Comparison of ENCODE assay signal across 11 cellular contexts in the genomic region with DNA sequence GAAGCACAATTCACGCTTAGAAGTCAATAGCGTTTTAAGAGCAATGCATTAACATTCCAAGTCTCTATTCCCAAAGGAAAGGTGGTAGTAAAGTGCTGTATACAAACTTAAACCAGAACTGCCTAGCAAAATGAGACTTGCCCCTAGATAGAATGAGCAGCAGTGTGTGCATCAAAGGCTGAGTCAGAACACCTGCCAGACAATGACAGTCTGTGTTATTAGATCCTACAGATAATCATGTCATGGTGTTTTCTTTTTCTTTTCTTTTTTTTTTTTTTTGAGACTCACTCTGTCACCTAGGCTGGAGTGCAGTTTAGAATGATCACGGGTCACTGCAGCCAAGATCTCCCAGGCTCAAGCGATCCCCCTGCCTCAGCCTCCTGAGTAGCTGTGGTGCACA. TPM values are rescaled to one million over a fixed set of nuclear protein-coding genes. Genes with fewer than 3 reads are reported as not detected.
DNase-seq lines count a peak whose midpoint lies in the region; ATAC-seq, FAIRE-seq and TF ChIP-seq lines count a peak whose summit lies in the region.
"Had no signal": no experiment of that assay in that cellular context is flagged by ENCODE, and none has a peak within 500 bp of the region (broad histone marks: within the 10 kb centered on the region; RNA-seq: fewer than 3 reads in every experiment).

No MANE protein-coding gene starts in this region.

- TF ChIP-seq RAD21 in IMR-90 (IDR thresholded peaks at IDR 0.05; ENCODE audit: low read length), result no peak

- H3K9me3 ChIP-seq in AG04450 (ENCODE audit: control insufficient read depth, insufficient read depth, low read length) (no peaks in the 10 kb centered on the region), IMR-90 (ENCODE audit: control insufficient read depth, insufficient read depth, low read length) (no peaks in the 10 kb centered on the region), mucosa of rectum (ENCODE audit: control insufficient read depth in 2 of 2, low read length in 2 of 2) (no peaks in the 10 kb centered on the region)

- H3K27ac ChIP-seq in AG04450 (ENCODE audit: low read depth, low read length), result no peak overlapping the region
- H3K27ac ChIP-seq in IMR-90 (ENCODE audit: insufficient read depth, low read length), result no peak overlapping the region
- peak overlapping the region; percentile 85 to 86 for H3K27ac ChIP-seq in mucosa of rectum (ENCODE audit: low read depth in 2 of 2, low read length in 2 of 2)

- ATAC-seq in IMR-90 (ENCODE audit: low read depth) (no peak), GM21381 (IDR thresholded peaks at IDR 0.05; ENCODE audit: unreplicated experiment) (no peak), GM18873 (IDR thresholded peaks at IDR 0.05; ENCODE audit: low FRiP score, unreplicated experiment) (no peak)

- H2BK15ac ChIP-seq in IMR-90 (ENCODE audit: low read depth, low read length), result no peak overlapping the region

- WGBS in IMR-90 (ENCODE audit: extremely low coverage in 2 of 2, insufficient read length in 1 of 2), 2 experiments, result no CpG with 5 or more reads among the region's 4 CpGs

- no peak for TF ChIP-seq POLR2A in IMR-90 (IDR thresholded peaks at IDR 0.05; ENCODE audit: low read depth, low read length)

- H2AFZ ChIP-seq in IMR-90 (replicated peaks; ENCODE audit: low read length, poor library complexity), result no peak overlapping the region

- H2BK120ac ChIP-seq in IMR-90 (ENCODE audit: low read depth, low read length), result no peak overlapping the region

- H4K20me1 ChIP-seq in IMR-90 (ENCODE audit: insufficient read depth, low read length), result peaks cover 12% of the 10 kb centered on the region; the same call in 1 of the 2 replicates

- H3K36me3 ChIP-seq in IMR-90 (ENCODE audit: control insufficient read depth, insufficient read depth, low read length) (peaks cover 9% of the 10 kb centered on the region), bronchial epithelial cell (ENCODE audit: control insufficient read depth, insufficient read depth, low read length) (peaks cover 16% of the 10 kb centered on the region), mucosa of rectum (ENCODE audit: control insufficient read depth in 2 of 2, insufficient read depth in 2 of 2, low read length in 2 of 2) (peaks cover 28 to 33% of the 10 kb centered on the region in 2 donors)

- H4K5ac ChIP-seq in IMR-90 (ENCODE audit: low read depth, low read length), result no peak overlapping the region

- H3K9me1 ChIP-seq in IMR-90 (ENCODE audit: insufficient read depth, low read length), result 0 out of 2 replicates have a peak, but pooled peaks cover 3% of the 10 kb centered on the region

- intact Hi-C loops in IMR-90 (cut with micrococcal nuclease), result loop anchor here (5.0 to 10.0 kb wide), 2 partner anchors 394 to 577 kb away; a partner anchor contains a TSS

- H3K4me1 ChIP-seq in IMR-90 (ENCODE audit: control insufficient read depth, insufficient read depth, low read length) (peaks cover 2% of the 10 kb centered on the region; the same call in 1 of the 2 replicates), mucosa of rectum (ENCODE audit: control insufficient read depth in 2 of 2, insufficient read depth in 2 of 2, low read length in 2 of 2) (peaks cover 16 to 18% of the 10 kb centered on the region in 2 donors)

- no peak overlapping the region for H2BK20ac ChIP-seq in IMR-90 (ENCODE audit: low read depth, low read length)

- no peak overlapping the region for H3K9ac ChIP-seq in IMR-90 (ENCODE audit: low read depth, low read length)
- peak overlapping the region; percentile 1 to 93 for H3K9ac ChIP-seq in mucosa of rectum (ENCODE audit: low read depth in 1 of 2, low read length in 2 of 2)

- H3K27me3 ChIP-seq in AG04450 (ENCODE audit: control insufficient read depth, insufficient read depth, low read length) (peaks cover 3% of the 10 kb centered on the region), IMR-90 (ENCODE audit: control insufficient read depth, insufficient read depth, low read length) (no peaks in the 10 kb centered on the region; the same call in 1 of the 2 replicates), bronchial epithelial cell (ENCODE audit: control insufficient read depth, insufficient read depth, low read length) (no peaks in the 10 kb centered on the region), mucosa of rectum (ENCODE audit: control insufficient read depth in 2 of 2, insufficient read depth in 2 of 2, low read length in 2 of 2) (no peaks in the 10 kb centered on the region)

- no peak overlapping the region for H3K18ac ChIP-seq in IMR-90 (ENCODE audit: low read depth, low read length)

- BruUV-seq in IMR-90 (replicated peaks; lab: Mats Ljungman, UMichigan), result TSS peak; percentile 42

- no peak overlapping the region for H4K91ac ChIP-seq in IMR-90 (ENCODE audit: insufficient read depth, low read depth, low read length)

- peaks cover 24 to 28% of the 10 kb centered on the region in 2 experiments for H3K79me1 ChIP-seq in IMR-90 (ENCODE audit: low read depth in 1 of 2, low read length in 2 of 2)

- H3K4me2 ChIP-seq in IMR-90 (ENCODE audit: low read depth, low read length), result peak overlapping the region; percentile 99; the same call in 1 of the 2 replicates

- H2AK5ac ChIP-seq in IMR-90 (ENCODE audit: low read depth, low read length), result no peak overlapping the region

- DNase-seq in AG04450 (ENCODE audit: low read depth, low spot score), result no peak
- DNase-seq in IMR-90, result no peak
- DNase-seq in bronchial epithelial cell (ENCODE audit: low read depth), result peak; percentile 22
- DNase-seq in frontal cortex (ENCODE audit: low spot score in 2 of 2), result no peak
- DNase-seq in central memory CD4-positive, alpha-beta T cell, result no peak
- DNase-seq: midbrain had no signal

- dilution Hi-C loops in IMR-90 (cut with HindIII; ENCODE audit: low sequenced_read_pairs, unreplicated experiment), result no loop called here

- H3K4me3 ChIP-seq in AG04450 (ENCODE audit: low read depth, low read length) (peak overlapping the region; percentile 89), IMR-90 (ENCODE audit: insufficient read depth, low read depth, low read length) (no peak overlapping the region), bronchial epithelial cell (ENCODE audit: low read depth, low read length) (no peak overlapping the region), mucosa of rectum (ENCODE audit: low read length in 2 of 2) (peak overlapping the region; percentile 49 to 94)

- POLR2A ChIA-PET in AG04450 (lab: Yijun Ruan, JAX) (no interaction called here), IMR-90 (lab: Charles Lee; ENCODE audit: unreplicated experiment) (no interaction called here)

- H3K4ac ChIP-seq in IMR-90 (ENCODE audit: low read depth, low read length), result no peak overlapping the region

- no peak overlapping the region for H4K8ac ChIP-seq in IMR-90 (ENCODE audit: low read depth in 2 of 2, low read length in 2 of 2)

- in situ Hi-C loops in IMR-90 (cut with MboI; ENCODE audit: low sequenced_read_pairs), result loop anchor here (5.0 kb wide), 1 partner anchor 62 kb away; a partner anchor contains a TSS

- peak overlapping the region; percentile 40; the same call in 1 of the 2 replicates for H3K23ac ChIP-seq in IMR-90 (ENCODE audit: low read depth, low read length)

- CTCF ChIA-PET in AG04450 (lab: Charles Lee) (interaction anchor here (0.9 to 2.9 kb wide), 2 partner anchors 61 to 576 kb away, joined by 4 to 11 read pairs; no protein-coding TSS in a partner anchor), IMR-90 (lab: Yijun Ruan, JAX) (interaction anchor here (0.6 kb wide), 1 partner anchor 20 kb away, joined by 7 read pairs; no protein-coding TSS in a partner anchor)

- no peak overlapping the region for H3K14ac ChIP-seq in IMR-90 (replicated peaks; ENCODE audit: low read depth, low read length)

- H2AK9ac ChIP-seq in IMR-90 (replicated peaks; ENCODE audit: low read depth, low read length, poor library complexity), result no peak overlapping the region

- TF ChIP-seq CTCF in AG04450 (IDR thresholded peaks at IDR 0.05; ENCODE audit: low read depth, low read length) (no peak), IMR-90 (conservative IDR thresholded peaks at IDR 0.05; ENCODE audit: low read depth, low read length) (no peak), bronchial epithelial cell (IDR thresholded peaks at IDR 0.05; ENCODE audit: insufficient read depth, low read length, severe bottlenecking) (no peak)

- FAIRE-seq in bronchial epithelial cell (lab: Jason Lieb, UNC) (no peak), frontal cortex (lab: Jason Lieb, UNC) (no peak)
- FAIRE-seq: G401.6 had no signal

- no peak overlapping the region for H3K56ac ChIP-seq in IMR-90 (ENCODE audit: extremely low read depth, insufficient read depth, low read length)

- H2BK5ac ChIP-seq in IMR-90 (ENCODE audit: low read depth, low read length, poor library complexity, severe bottlenecking), result no peak overlapping the region

TF ChIP-seq in IMR-90, 13 proteins besides CTCF, POLR2A, EP300 and RAD21:
- no peak for TF ChIP-seq CHD1 (IDR thresholded peaks at IDR 0.05; ENCODE audit: low read depth, low read length)
- no peak for TF ChIP-seq MAZ (IDR thresholded peaks at IDR 0.05; ENCODE audit: borderline replicate concordance, low read depth, low read length)
- no peak for TF ChIP-seq BHLHE40 (IDR thresholded peaks at IDR 0.05; ENCODE audit: low read depth, low read length)
- TF ChIP-seq MAFK (IDR thresholded peaks at IDR 0.05; ENCODE audit: low read depth, low read length), result no peak
- TF ChIP-seq RFX5 (IDR thresholded peaks at IDR 0.05; ENCODE audit: low read depth, low read length), result no peak
- TF ChIP-seq RCOR1 (IDR thresholded peaks at IDR 0.05; ENCODE audit: insufficient replicate concordance, low read length), result no peak
TF ChIP-seq in IMR-90: peak in this region for 0.

RNA-seq across cellular contexts. Expression of a gene that starts 1.6 kb away (rescaled TPM):
- polyA plus RNA-seq in AG04450 (2011; rRNA removed) (155 and 179 TPM in 2 replicates), IMR-90 (2012; rRNA removed) (110 and 115 TPM in 2 replicates)
- 104 TPM in 2 replicates for polyA minus RNA-seq in AG04450 (2011; rRNA and poly(A)+ RNA removed)
- total RNA-seq in IMR-90 (2012; rRNA removed) (213 and 240 TPM in 2 replicates), bronchial epithelial cell (107 and 165 TPM in 2 replicates), frontal cortex (73.0 TPM)
- polyA plus RNA-seq in IMR-90 (2012; cell fraction: cytosol; rRNA removed), result 38.5 and 83.1 TPM in 2 replicates
- polyA plus RNA-seq in IMR-90 (2012; cell fraction: nucleus; rRNA removed; ENCODE audit: low replicate concordance), result 20.7 and 79.5 TPM in 2 replicates

RNA-seq across cellular contexts. Expression of a gene that starts 52.8 kb away (rescaled TPM):
- polyA plus RNA-seq in AG04450 (2011; rRNA removed) (not detected in 2 replicates), IMR-90 (2012; rRNA removed) (not detected in 2 replicates)
- polyA minus RNA-seq in AG04450 (2011; rRNA and poly(A)+ RNA removed), result not detected in 2 replicates
- total RNA-seq in IMR-90 (2012; rRNA removed) (not detected in 2 replicates), bronchial epithelial cell (not detected in 2 replicates), frontal cortex (not detected)
- not detected in 2 replicates for polyA plus RNA-seq in IMR-90 (2012; cell fraction: cytosol; rRNA removed)
- polyA plus RNA-seq in IMR-90 (2012; cell fraction: nucleus; rRNA removed; ENCODE audit: low replicate concordance), result not detected in 2 replicates
- total RNA-seq: NCI-H460 had no signal

RNA-seq across cellular contexts. Expression of a gene that starts 53.8 kb away (rescaled TPM):
- not detected in 2 replicates for polyA plus RNA-seq in AG04450 (2011; rRNA removed)
- not detected in 2 replicates for polyA minus RNA-seq in AG04450 (2011; rRNA and poly(A)+ RNA removed)
- total RNA-seq in IMR-90 (2012; rRNA removed), result not detected in 2 replicates
- polyA plus RNA-seq in IMR-90 (2012; rRNA removed), result not detected in 2 replicates
- polyA plus RNA-seq in IMR-90 (2012; cell fraction: cytosol; rRNA removed), result not detected in 2 replicates
- polyA plus RNA-seq in IMR-90 (2012; cell fraction: nucleus; rRNA removed; ENCODE audit: low replicate concordance), result not detected in 2 replicates
- 0.64 TPM in 1 of 2 replicates, not detected in the other for total RNA-seq in bronchial epithelial cell
- not detected for total RNA-seq in frontal cortex
- total RNA-seq: NCI-H460 had no signal

Comparison
In these comparisons a context has a peak if more than half of its experiments do, and no peak if none do; other contexts are left out.
1. H3K27ac ChIP-seq: peak in mucosa of rectum (2 of 2); none in AG04450 (single experiment) and IMR-90 (single experiment).
2. H3K4me3 ChIP-seq: peak in AG04450 (single experiment) and mucosa of rectum (2 of 2); none in IMR-90 (single experiment) and bronchial epithelial cell (single experiment).